In the genomic region with DNA sequence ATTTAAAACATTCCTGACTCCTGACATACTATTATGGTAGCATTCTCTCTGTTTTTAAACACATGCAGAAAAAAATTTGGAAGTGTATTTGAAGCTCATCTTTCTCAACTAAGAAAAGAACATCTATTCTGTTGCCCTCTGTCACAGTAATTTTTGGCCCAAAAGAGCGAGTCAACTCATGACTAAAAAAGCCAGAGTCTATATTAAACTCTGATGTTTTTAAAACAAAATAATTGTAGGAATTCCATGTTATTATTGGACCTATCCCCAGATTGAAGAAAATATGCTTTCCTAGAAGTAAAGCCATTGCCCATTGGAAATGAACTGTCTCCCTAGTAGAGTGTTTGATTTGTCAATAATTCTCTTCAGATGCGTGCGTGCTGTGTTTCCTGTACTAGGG, we compare ENCODE assay signal across 1 cellular context.
TF ChIP-seq lines count a peak whose summit lies in the region.

No MANE protein-coding gene starts in this region.

TF ChIP-seq in WTC11, 78 proteins besides CTCF, POLR2A, EP300 and RAD21 (continued from another document):
- TF ChIP-seq, protein P1, sequence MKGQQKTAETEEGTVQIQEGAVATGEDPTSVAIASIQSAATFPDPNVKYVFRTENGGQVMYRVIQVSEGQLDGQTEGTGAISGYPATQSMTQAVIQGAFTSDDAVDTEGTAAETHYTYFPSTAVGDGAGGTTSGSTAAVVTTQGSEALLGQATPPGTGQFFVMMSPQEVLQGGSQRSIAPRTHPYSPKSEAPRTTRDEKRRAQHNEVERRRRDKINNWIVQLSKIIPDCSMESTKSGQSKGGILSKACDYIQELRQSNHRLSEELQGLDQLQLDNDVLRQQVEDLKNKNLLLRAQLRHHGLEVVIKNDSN (CRISPR knock-in tag; IDR thresholded peaks at IDR 0.05): no peak
- TF ChIP-seq TCF7 (CRISPR knock-in tag; IDR thresholded peaks at IDR 0.05; ENCODE audit: low read depth) (no peak), NFE2L1 (CRISPR knock-in tag; IDR thresholded peaks at IDR 0.05) (no peak), ZNF317 (CRISPR knock-in tag; IDR thresholded peaks at IDR 0.05; ENCODE audit: borderline replicate concordance, low read depth) (no peak)
- TF ChIP-seq, protein P2, sequence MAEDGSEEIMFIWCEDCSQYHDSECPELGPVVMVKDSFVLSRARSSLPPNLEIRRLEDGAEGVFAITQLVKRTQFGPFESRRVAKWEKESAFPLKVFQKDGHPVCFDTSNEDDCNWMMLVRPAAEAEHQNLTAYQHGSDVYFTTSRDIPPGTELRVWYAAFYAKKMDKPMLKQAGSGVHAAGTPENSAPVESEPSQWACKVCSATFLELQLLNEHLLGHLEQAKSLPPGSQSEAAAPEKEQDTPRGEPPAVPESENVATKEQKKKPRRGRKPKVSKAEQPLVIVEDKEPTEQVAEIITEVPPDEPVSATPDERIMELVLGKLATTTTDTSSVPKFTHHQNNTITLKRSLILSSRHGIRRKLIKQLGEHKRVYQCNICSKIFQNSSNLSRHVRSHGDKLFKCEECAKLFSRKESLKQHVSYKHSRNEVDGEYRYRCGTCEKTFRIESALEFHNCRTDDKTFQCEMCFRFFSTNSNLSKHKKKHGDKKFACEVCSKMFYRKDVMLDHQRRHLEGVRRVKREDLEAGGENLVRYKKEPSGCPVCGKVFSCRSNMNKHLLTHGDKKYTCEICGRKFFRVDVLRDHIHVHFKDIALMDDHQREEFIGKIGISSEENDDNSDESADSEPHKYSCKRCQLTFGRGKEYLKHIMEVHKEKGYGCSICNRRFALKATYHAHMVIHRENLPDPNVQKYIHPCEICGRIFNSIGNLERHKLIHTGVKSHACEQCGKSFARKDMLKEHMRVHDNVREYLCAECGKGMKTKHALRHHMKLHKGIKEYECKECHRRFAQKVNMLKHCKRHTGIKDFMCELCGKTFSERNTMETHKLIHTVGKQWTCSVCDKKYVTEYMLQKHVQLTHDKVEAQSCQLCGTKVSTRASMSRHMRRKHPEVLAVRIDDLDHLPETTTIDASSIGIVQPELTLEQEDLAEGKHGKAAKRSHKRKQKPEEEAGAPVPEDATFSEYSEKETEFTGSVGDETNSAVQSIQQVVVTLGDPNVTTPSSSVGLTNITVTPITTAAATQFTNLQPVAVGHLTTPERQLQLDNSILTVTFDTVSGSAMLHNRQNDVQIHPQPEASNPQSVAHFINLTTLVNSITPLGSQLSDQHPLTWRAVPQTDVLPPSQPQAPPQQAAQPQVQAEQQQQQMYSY (CRISPR knock-in tag; IDR thresholded peaks at IDR 0.05): no peak
